Comparison of ENCODE assay signal across 19 cellular contexts in genomic region chr13:67062160-67062559, GRCh38.
"Had no signal": no experiment of that assay in that cellular context is flagged by ENCODE, and none has a peak within 500 bp of the region (broad histone marks: within the 10 kb centered on the region; RNA-seq: fewer than 3 reads in every experiment).

No MANE protein-coding gene starts in this region.

- H3K4me1 ChIP-seq: body of pancreas, gastrocnemius medialis had no signal

- H3K9me3 Mint-ChIP-seq: activated CD8-positive, alpha-beta T cell treated with anti-CD3 and anti-CD28 coated beads for 36 hours; activated T-cell treated with anti-CD3 and anti-CD28 coated beads, Interleukin-2, amount 50 U/mL, for 4 hours; stimulated activated naive CD8-positive, alpha-beta T cell treated with anti-CD3 and anti-CD28 coated beads, Interleukin-15, amount 100 ng/mL, for 72 hours had no signal

- H3K4me3 Mint-ChIP-seq: activated CD8-positive, alpha-beta T cell treated with anti-CD3 and anti-CD28 coated beads for 36 hours; activated naive CD4-positive, alpha-beta T cell treated with anti-CD3 and anti-CD28 coated beads, Interleukin-2, amount 50 U/mL, for 24 hours; activated T-cell treated with anti-CD3 and anti-CD28 coated beads, Interleukin-2, amount 50 U/mL, for 4 hours; natural killer cell; stimulated activated naive CD8-positive, alpha-beta T cell treated with anti-CD3 and anti-CD28 coated beads, Interleukin-15, amount 100 ng/mL, for 72 hours had no signal

- ATAC-seq: activated CD8-positive, alpha-beta T cell treated with anti-CD3 and anti-CD28 coated beads for 36 hours; activated T-cell treated with anti-CD3 and anti-CD28 coated beads, Interleukin-2, amount 50 U/mL, for 4 hours; body of pancreas; gastrocnemius medialis; natural killer cell; sciatic nerve; stimulated activated naive CD8-positive, alpha-beta T cell treated with anti-CD3 and anti-CD28 coated beads, Interleukin-15, amount 100 ng/mL, for 72 hours had no signal

- H3K36me3 Mint-ChIP-seq: activated naive CD4-positive, alpha-beta T cell treated with anti-CD3 and anti-CD28 coated beads, Interleukin-2, amount 50 U/mL, for 24 hours; natural killer cell had no signal

- H3K27me3 ChIP-seq: body of pancreas, gastrocnemius medialis, spleen had no signal

- H3K4me1 Mint-ChIP-seq: activated naive CD4-positive, alpha-beta T cell treated with anti-CD3 and anti-CD28 coated beads, Interleukin-2, amount 50 U/mL, for 24 hours; natural killer cell; stimulated activated naive CD8-positive, alpha-beta T cell treated with anti-CD3 and anti-CD28 coated beads, Interleukin-15, amount 100 ng/mL, for 72 hours had no signal

- DNase-seq: activated CD4-positive, alpha-beta T cell treated with anti-CD3 and anti-CD28 coated beads for 48 hours; activated CD8-positive, alpha-beta T cell treated with anti-CD3 and anti-CD28 coated beads for 36 hours; activated effector memory CD4-positive, alpha-beta T cell treated with anti-CD3 and anti-CD28 coated beads, Interleukin-2, amount 50 U/mL, for 16 hours; activated T-cell treated with anti-CD3 and anti-CD28 coated beads, Interleukin-2, amount 50 U/mL, for 4 hours; amniotic stem cell; body of pancreas; central memory CD4-positive, alpha-beta T cell; effector CD4-positive, alpha-beta T cell; gastrocnemius medialis; natural killer cell; spleen; stimulated activated naive CD8-positive, alpha-beta T cell treated with anti-CD3 and anti-CD28 coated beads, Interleukin-15, amount 100 ng/mL, for 72 hours; T-helper 2 cell had no signal

- H3K9me3 ChIP-seq: body of pancreas, gastrocnemius medialis, spleen had no signal

- H3K4me3 ChIP-seq: body of pancreas, coronary artery, gastrocnemius medialis, spleen had no signal

- H3K27me3 Mint-ChIP-seq: activated CD8-positive, alpha-beta T cell treated with anti-CD3 and anti-CD28 coated beads for 36 hours; activated naive CD4-positive, alpha-beta T cell treated with anti-CD3 and anti-CD28 coated beads, Interleukin-2, amount 50 U/mL, for 24 hours; progenitor cell of endocrine pancreas; stimulated activated naive CD8-positive, alpha-beta T cell treated with anti-CD3 and anti-CD28 coated beads, Interleukin-15, amount 100 ng/mL, for 72 hours had no signal

- H3K36me3 ChIP-seq: gastrocnemius medialis, spleen had no signal

- H3K27ac Mint-ChIP-seq: activated CD8-positive, alpha-beta T cell treated with anti-CD3 and anti-CD28 coated beads for 36 hours; activated naive CD4-positive, alpha-beta T cell treated with anti-CD3 and anti-CD28 coated beads, Interleukin-2, amount 50 U/mL, for 24 hours; natural killer cell; progenitor cell of endocrine pancreas; stimulated activated naive CD8-positive, alpha-beta T cell treated with anti-CD3 and anti-CD28 coated beads, Interleukin-15, amount 100 ng/mL, for 72 hours had no signal

- FAIRE-seq: islet of Langerhans, urothelium cell line had no signal

- H3K27ac ChIP-seq: body of pancreas, coronary artery, gastrocnemius medialis, spleen had no signal
